ENCODE assay signal across 10 cellular contexts in genomic region chr9:127972316-127972871, GRCh38. TPM values are rescaled to one million over a fixed set of nuclear protein-coding genes. Genes with fewer than 3 reads are reported as not detected.
A peak's percentile ranks its signal among the peaks of the same experiment; 100 is the strongest.
DNase-seq lines count a peak whose midpoint lies in the region; ATAC-seq and TF ChIP-seq lines count a peak whose summit lies in the region.
"Had no signal": no experiment of that assay in that cellular context is flagged by ENCODE, and none has a peak within 500 bp of the region (broad histone marks: within the 10 kb centered on the region; RNA-seq: fewer than 3 reads in every experiment).

No MANE protein-coding gene starts in this region.

- POLR2A ChIA-PET in PC-9 (lab: Charles Lee; ENCODE audit: unreplicated experiment): interaction anchor here (1.0 kb wide), 1 partner anchor 8 kb away, joined by 4 read pairs; the partner anchor contains the start of gene EEIG1

- peak overlapping the region in 1 of 3 experiments; percentile 15 for H3K4me3 Mint-ChIP-seq in nephron

- no peaks in the 10 kb centered on the region for H3K9me2 ChIP-seq in PC-9 (ENCODE audit: insufficient read depth)

- H3F3A ChIP-seq in PC-9 (ENCODE audit: insufficient read depth, low read depth): peaks cover 60% of the 10 kb centered on the region

- no peaks in the 10 kb centered on the region for H3K9me3 ChIP-seq in PC-9 (ENCODE audit: insufficient read depth, low read depth)

- peaks cover 5% of the 10 kb centered on the region; the same call in 1 of the 2 replicates for H3K36me3 ChIP-seq in PC-9 (ENCODE audit: low read depth)

- H3K27me3 ChIP-seq in PC-9 (ENCODE audit: insufficient read depth, low read depth): no peaks in the 10 kb centered on the region

- H3K4me3 ChIP-seq in PC-9: no peak overlapping the region

- BruUV-seq in PC-9 (replicated peaks; lab: Mats Ljungman, UMichigan): no TSS peak

- peak overlapping the region; percentile 87; the same call in 1 of the 2 replicates for H3K4me2 ChIP-seq in PC-9

- CTCF ChIA-PET in PC-9 (lab: Charles Lee): interaction anchor here (1.6 kb wide), 1 partner anchor 63 kb away, joined by 3 read pairs; no protein-coding TSS in a partner anchor

- DNase-seq in Ammon's horn (ENCODE audit: low spot score) (peak; percentile 85), PC-9 (no peak), epithelial cell of prostate (ENCODE audit: low read depth, low spot score) (no peak), NCI-H1417 treated with DMSO at 0.1 percent for 48 hours (lab: John Stamatoyannopoulos, UW) (no peak), SW 1271 (lab: John Stamatoyannopoulos, UW) (no peak), kidney glomerular epithelial cell (lab: John Stamatoyannopoulos, UW) (no peak)
- DNase-seq: DND-41, NCI-H146 had no signal

- no peak overlapping the region for H3K27ac ChIP-seq in PC-9
- peak overlapping the region; percentile 98 for H3K27ac ChIP-seq in epithelial cell of prostate

- no peak for TF ChIP-seq CTCF in PC-9 (conservative IDR thresholded peaks at IDR 0.05)
- no peak for TF ChIP-seq CTCF in nephron (IDR thresholded peaks at IDR 0.05; ENCODE audit: unreplicated experiment in 3 of 3)

- H4K20me1 ChIP-seq in PC-9 (ENCODE audit: insufficient read depth): peaks cover 67% of the 10 kb centered on the region

- intact Hi-C loops in PC-9 (cut with micrococcal nuclease; ENCODE audit: unreplicated experiment): no loop called here

- H3K9me3 Mint-ChIP-seq in nephron: no peaks in the 10 kb centered on the region

- H3K27ac Mint-ChIP-seq in nephron: peak overlapping the region; percentile 69 to 97 (median 90)

- H3K79me2 ChIP-seq in PC-9 (ENCODE audit: low read depth): peaks cover 100% of the 10 kb centered on the region

- H3K4me1 ChIP-seq in PC-9 (replicated peaks; ENCODE audit: insufficient read depth): peaks cover 97% of the 10 kb centered on the region

- H3K27me3 Mint-ChIP-seq in nephron (ENCODE audit: low read depth): no peaks in the 10 kb centered on the region

- no peak overlapping the region for H2AFZ ChIP-seq in PC-9

- no peak for ATAC-seq in GM18519 (IDR thresholded peaks at IDR 0.05; ENCODE audit: low FRiP score, unreplicated experiment)

- no peaks in the 10 kb centered on the region for H3K36me3 Mint-ChIP-seq in nephron (ENCODE audit: low read depth)

- peaks cover 87% of the 10 kb centered on the region for H3K4me1 Mint-ChIP-seq in nephron

RNA-seq across cellular contexts. Expression of gene EEIG1, which starts 8.4 kb away (rescaled TPM):
- 176 and 208 TPM in 2 replicates for total RNA-seq in PC-9 (2021)

RNA-seq across cellular contexts. Expression of gene DPM2, which starts 34.7 kb away (rescaled TPM):
- total RNA-seq in PC-9 (2021): 65.5 and 79.4 TPM in 2 replicates

RNA-seq across cellular contexts. Expression of gene PIP5KL1, which starts 41.8 kb away (rescaled TPM):
- 21.9 and 22.5 TPM in 2 replicates for total RNA-seq in PC-9 (2021)

RNA-seq across cellular contexts. Expression of gene ST6GALNAC4, which starts 55.6 kb away (rescaled TPM):
- 28.3 and 44.3 TPM in 2 replicates for total RNA-seq in PC-9 (2021)
